Comparison of ENCODE assay signal across 33 cellular contexts in genomic region chr11:76997512-76997911, GRCh38. TPM values are rescaled to one million over a fixed set of nuclear protein-coding genes. Genes with fewer than 3 reads are reported as not detected.
"Had no signal": no experiment of that assay in that cellular context is flagged by ENCODE, and none has a peak within 500 bp of the region (broad histone marks: within the 10 kb centered on the region; RNA-seq: fewer than 3 reads in every experiment).

No MANE protein-coding gene starts in this region.

- H3K9me3 Mint-ChIP-seq: dendritic cell treated with granulocyte-macrophage colony-stimulating factor and Interleukin-4, amounts not matched to agents 40 ng/mL and 50 ng/mL, for 4 days; naive thymus-derived CD4-positive, alpha-beta T cell; nephron progenitor cell; stimulated activated naive CD8-positive, alpha-beta T cell treated with anti-CD3 and anti-CD28 coated beads, Interleukin-15, Interleukin-2, amounts not matched to agents 100 ng/mL and 50 ng/mL, for 24 hours had no signal

- H3K27me3 Mint-ChIP-seq: dendritic cell treated with granulocyte-macrophage colony-stimulating factor and Interleukin-4, amounts not matched to agents 40 ng/mL and 50 ng/mL, for 4 days; naive thymus-derived CD4-positive, alpha-beta T cell; stimulated activated memory B cell treated with anti-CD40 and anti-IgM and Interleukin-4, amounts not matched to agents 10 μg/mL and 1 μg/mL and 100 μg/mL, for 72 hours; stimulated activated naive CD8-positive, alpha-beta T cell treated with anti-CD3 and anti-CD28 coated beads, Interleukin-15, Interleukin-2, amounts not matched to agents 100 ng/mL and 50 ng/mL, for 24 hours had no signal

- H3K4me1 Mint-ChIP-seq: mesothelial cell of epicardium; nephron progenitor cell; stimulated activated memory B cell treated with anti-CD40 and anti-IgM and Interleukin-4, amounts not matched to agents 10 μg/mL and 1 μg/mL and 100 μg/mL, for 72 hours had no signal

- H3K4me3 Mint-ChIP-seq: dendritic cell treated with granulocyte-macrophage colony-stimulating factor and Interleukin-4, amounts not matched to agents 40 ng/mL and 50 ng/mL, for 4 days; mesothelial cell of epicardium; naive thymus-derived CD4-positive, alpha-beta T cell; nephron progenitor cell; stimulated activated memory B cell treated with anti-CD40 and anti-IgM and Interleukin-4, amounts not matched to agents 10 μg/mL and 1 μg/mL and 100 μg/mL, for 72 hours; stimulated activated naive CD8-positive, alpha-beta T cell treated with anti-CD3 and anti-CD28 coated beads, Interleukin-15, Interleukin-2, amounts not matched to agents 100 ng/mL and 50 ng/mL, for 24 hours had no signal

- H3K27ac Mint-ChIP-seq: dendritic cell treated with granulocyte-macrophage colony-stimulating factor and Interleukin-4, amounts not matched to agents 40 ng/mL and 50 ng/mL, for 4 days; mesothelial cell of epicardium; naive thymus-derived CD4-positive, alpha-beta T cell; nephron progenitor cell; stimulated activated memory B cell treated with anti-CD40 and anti-IgM and Interleukin-4, amounts not matched to agents 10 μg/mL and 1 μg/mL and 100 μg/mL, for 72 hours; stimulated activated naive CD8-positive, alpha-beta T cell treated with anti-CD3 and anti-CD28 coated beads, Interleukin-15, Interleukin-2, amounts not matched to agents 100 ng/mL and 50 ng/mL, for 24 hours had no signal

- DNase-seq: colonic mucosa; effector CD8-positive, alpha-beta T cell; esophagus squamous epithelium; foreskin melanocyte; glutamatergic neuron; heart right ventricle; hippocampal formation; left cardiac atrium; left lung; mesenchymal stem cell; naive thymus-derived CD4-positive, alpha-beta T cell; nephron progenitor cell; nucleus accumbens; stimulated activated CD4-positive, alpha-beta T cell treated with anti-CD3 and anti-CD28 coated beads, Interleukin-2, amount 100 ng/mL, for 24 hours; stimulated activated CD4-positive, alpha-beta T cell treated with anti-CD3 and anti-CD28 coated beads, Interleukin-4, amount 100 ng/mL, for 24 hours; transverse colon; upper lobe of right lung; uterus had no signal

- ATAC-seq: heart right ventricle; left cardiac atrium; left lung; naive thymus-derived CD4-positive, alpha-beta T cell; sciatic nerve; stimulated activated memory B cell treated with anti-CD40 and anti-IgM and Interleukin-4, amounts not matched to agents 10 μg/mL and 1 μg/mL and 100 μg/mL, for 72 hours; upper lobe of right lung had no signal

- H3K4me3 ChIP-seq: colonic mucosa, esophagus squamous epithelium, heart right ventricle, left lung, prostate gland, right atrium auricular region, suprapubic skin, transverse colon, upper lobe of right lung, uterus had no signal

RNA-seq across cellular contexts. Expression of gene B3GNT6, which starts 36.7 kb away (rescaled TPM):
- total RNA-seq: endothelial cell of umbilical vein; epithelial cell of proximal tubule; heart right ventricle; kidney epithelial cell; left cardiac atrium; lung microvascular endothelial cell; mesothelial cell of epicardium; mucosa of gallbladder; naive thymus-derived CD4-positive, alpha-beta T cell; osteocyte; right atrium auricular region; sciatic nerve; suprapubic skin; upper lobe of right lung had no signal
- polyA plus RNA-seq: endothelial cell of umbilical vein; heart right ventricle; naive thymus-derived CD4-positive, alpha-beta T cell; thymus had no signal
